ENCODE assay signal across 9 cellular contexts in genomic region chr20:11585752-11586352, GRCh38.
DNase-seq lines count a peak whose midpoint lies in the region; ATAC-seq, FAIRE-seq and TF ChIP-seq lines count a peak whose summit lies in the region.
"Had no signal": no experiment of that assay in that cellular context is flagged by ENCODE, and none has a peak within 500 bp of the region (broad histone marks: within the 10 kb centered on the region; RNA-seq: fewer than 3 reads in every experiment).

No MANE protein-coding gene starts in this region.

- ATAC-seq in WTC11 (peak; percentile 43), lower lobe of right lung (no peak), GM18868 (IDR thresholded peaks at IDR 0.05; ENCODE audit: unreplicated experiment) (no peak)

- no peak overlapping the region for H3K4me3 Mint-ChIP-seq in WTC11
- H3K4me3 Mint-ChIP-seq: activated naive CD8-positive, alpha-beta T cell treated with anti-CD3 and anti-CD28 coated beads, Interleukin-2, amount 10 ng/mL, durations not matched to agents 7 days and 5 days had no signal

- no peak overlapping the region for H3K27ac ChIP-seq in liver (ENCODE audit: low read depth in 1 of 2, low read length in 2 of 2)
- no peak overlapping the region for H3K27ac ChIP-seq in lower lobe of right lung

- no peaks in the 10 kb centered on the region for H3K27me3 ChIP-seq in liver (ENCODE audit: control insufficient read depth in 4 of 4, insufficient read depth in 4 of 4, low read length in 3 of 4)
- no peaks in the 10 kb centered on the region for H3K27me3 ChIP-seq in lower lobe of right lung (ENCODE audit: low read depth)

- H3K36me3 ChIP-seq in liver (ENCODE audit: control insufficient read depth in 4 of 4, insufficient read depth in 3 of 4, low read depth in 1 of 4, low read length in 3 of 4) (no peaks in the 10 kb centered on the region), lower lobe of right lung (no peaks in the 10 kb centered on the region)

- TF ChIP-seq RAD21 in liver (IDR thresholded peaks at IDR 0.05), result peak; percentile 74 to 77

- POLR2A ChIA-PET in WTC11 (lab: Charles Lee), result no interaction called here

- H3K9me3 Mint-ChIP-seq in WTC11, result peaks cover 6% of the 10 kb centered on the region
- H3K9me3 Mint-ChIP-seq: activated naive CD8-positive, alpha-beta T cell treated with anti-CD3 and anti-CD28 coated beads, Interleukin-2, amount 10 ng/mL, durations not matched to agents 7 days and 5 days had no signal

- no peak overlapping the region for H3K9ac ChIP-seq in liver (ENCODE audit: low read depth in 1 of 2, low read length in 2 of 2)

- CTCF ChIA-PET in WTC11 (lab: Charles Lee), result no interaction called here

- DNase-seq in DMS79 treated with DMSO at 0.1 percent for 48 hours (lab: John Stamatoyannopoulos, UW) (peak; percentile 18), NCI-H146 (lab: John Stamatoyannopoulos, UW) (peak; percentile 75), WTC11 (ENCODE audit: low spot score) (no peak), RCC 7860 (ENCODE audit: low spot score) (no peak), lower lobe of right lung (no peak), AG08395 (ENCODE audit: low spot score) (no peak)
- DNase-seq: activated naive CD8-positive, alpha-beta T cell treated with anti-CD3 and anti-CD28 coated beads, Interleukin-2, amount 10 ng/mL, durations not matched to agents 7 days and 5 days had no signal

- no peaks in the 10 kb centered on the region for H3K27me3 Mint-ChIP-seq in WTC11 (ENCODE audit: low read depth)
- H3K27me3 Mint-ChIP-seq: activated naive CD8-positive, alpha-beta T cell treated with anti-CD3 and anti-CD28 coated beads, Interleukin-2, amount 10 ng/mL, durations not matched to agents 7 days and 5 days had no signal

- 16% methylated on average over 3 of the region's 3 CpGs for WGBS in liver

- H3K4me1 Mint-ChIP-seq in WTC11, result 0 out of 2 replicates have a peak, but pooled peaks cover 3% of the 10 kb centered on the region
- H3K4me1 Mint-ChIP-seq: activated naive CD8-positive, alpha-beta T cell treated with anti-CD3 and anti-CD28 coated beads, Interleukin-2, amount 10 ng/mL, durations not matched to agents 7 days and 5 days had no signal

- no peaks in the 10 kb centered on the region for H3K9me3 ChIP-seq in liver (ENCODE audit: control insufficient read depth in 4 of 4, low read length in 3 of 4)
- H3K9me3 ChIP-seq in lower lobe of right lung, result no peaks in the 10 kb centered on the region

- no peak for FAIRE-seq in RCC 7860 (lab: Jason Lieb, UNC)

- H3K36me3 Mint-ChIP-seq in WTC11, result 0 out of 2 replicates have a peak, but pooled peaks cover 3% of the 10 kb centered on the region
- H3K36me3 Mint-ChIP-seq: activated naive CD8-positive, alpha-beta T cell treated with anti-CD3 and anti-CD28 coated beads, Interleukin-2, amount 10 ng/mL, durations not matched to agents 7 days and 5 days had no signal

- TF ChIP-seq CTCF in WTC11 (IDR thresholded peaks at IDR 0.05) (no peak), liver (IDR thresholded peaks at IDR 0.05; ENCODE audit: low read depth, low read length, missing input control) (peak; percentile 48), lower lobe of right lung (IDR thresholded peaks at IDR 0.05) (no peak)

- intact Hi-C loops in lower lobe of right lung (cut with DNase I), result no loop called here

- no peak overlapping the region for H3K4me3 ChIP-seq in liver (ENCODE audit: low read depth in 1 of 3, low read length in 3 of 3)
- no peak overlapping the region for H3K4me3 ChIP-seq in lower lobe of right lung

- H3K4me1 ChIP-seq in liver (ENCODE audit: control insufficient read depth in 4 of 4, insufficient read depth in 4 of 4, low read length in 3 of 4) (no peaks in the 10 kb centered on the region), lower lobe of right lung (no peaks in the 10 kb centered on the region)

- no peak overlapping the region for H3K27ac Mint-ChIP-seq in WTC11
- H3K27ac Mint-ChIP-seq: activated naive CD8-positive, alpha-beta T cell treated with anti-CD3 and anti-CD28 coated beads, Interleukin-2, amount 10 ng/mL, durations not matched to agents 7 days and 5 days had no signal

TF ChIP-seq in WTC11, 78 proteins besides CTCF, POLR2A, EP300 and RAD21:
- no peak for TF ChIP-seq ESRRA (CRISPR knock-in tag; IDR thresholded peaks at IDR 0.05; ENCODE audit: borderline replicate concordance)
- TF ChIP-seq, protein P1, sequence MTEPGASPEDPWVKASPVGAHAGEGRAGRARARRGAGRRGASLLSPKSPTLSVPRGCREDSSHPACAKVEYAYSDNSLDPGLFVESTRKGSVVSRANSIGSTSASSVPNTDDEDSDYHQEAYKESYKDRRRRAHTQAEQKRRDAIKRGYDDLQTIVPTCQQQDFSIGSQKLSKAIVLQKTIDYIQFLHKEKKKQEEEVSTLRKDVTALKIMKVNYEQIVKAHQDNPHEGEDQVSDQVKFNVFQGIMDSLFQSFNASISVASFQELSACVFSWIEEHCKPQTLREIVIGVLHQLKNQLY (CRISPR knock-in tag; IDR thresholded peaks at IDR 0.05), result no peak
- no peak for TF ChIP-seq TP53 (CRISPR knock-in tag; IDR thresholded peaks at IDR 0.05)
- no peak for TF ChIP-seq CDX4 (CRISPR knock-in tag; IDR thresholded peaks at IDR 0.05; ENCODE audit: borderline replicate concordance)
- no peak for TF ChIP-seq JAZF1 (CRISPR knock-in tag; IDR thresholded peaks at IDR 0.05)
- no peak for TF ChIP-seq ZNF396 (CRISPR knock-in tag; IDR thresholded peaks at IDR 0.05; ENCODE audit: borderline replicate concordance)
- TF ChIP-seq, protein P2, sequence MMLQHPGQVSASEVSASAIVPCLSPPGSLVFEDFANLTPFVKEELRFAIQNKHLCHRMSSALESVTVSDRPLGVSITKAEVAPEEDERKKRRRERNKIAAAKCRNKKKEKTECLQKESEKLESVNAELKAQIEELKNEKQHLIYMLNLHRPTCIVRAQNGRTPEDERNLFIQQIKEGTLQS (CRISPR knock-in tag; conservative IDR thresholded peaks at IDR 0.05), result no peak
- no peak for TF ChIP-seq TCF7 (CRISPR knock-in tag; IDR thresholded peaks at IDR 0.05; ENCODE audit: low read depth)
TF ChIP-seq in WTC11: peak in this region for 0.

TF ChIP-seq in liver, 16 proteins besides CTCF, POLR2A, EP300 and RAD21:
- TF ChIP-seq HNF4A (conservative IDR thresholded peaks at IDR 0.05), result peak in 1 of 2 donors; percentile 5
- TF ChIP-seq, protein P3, sequence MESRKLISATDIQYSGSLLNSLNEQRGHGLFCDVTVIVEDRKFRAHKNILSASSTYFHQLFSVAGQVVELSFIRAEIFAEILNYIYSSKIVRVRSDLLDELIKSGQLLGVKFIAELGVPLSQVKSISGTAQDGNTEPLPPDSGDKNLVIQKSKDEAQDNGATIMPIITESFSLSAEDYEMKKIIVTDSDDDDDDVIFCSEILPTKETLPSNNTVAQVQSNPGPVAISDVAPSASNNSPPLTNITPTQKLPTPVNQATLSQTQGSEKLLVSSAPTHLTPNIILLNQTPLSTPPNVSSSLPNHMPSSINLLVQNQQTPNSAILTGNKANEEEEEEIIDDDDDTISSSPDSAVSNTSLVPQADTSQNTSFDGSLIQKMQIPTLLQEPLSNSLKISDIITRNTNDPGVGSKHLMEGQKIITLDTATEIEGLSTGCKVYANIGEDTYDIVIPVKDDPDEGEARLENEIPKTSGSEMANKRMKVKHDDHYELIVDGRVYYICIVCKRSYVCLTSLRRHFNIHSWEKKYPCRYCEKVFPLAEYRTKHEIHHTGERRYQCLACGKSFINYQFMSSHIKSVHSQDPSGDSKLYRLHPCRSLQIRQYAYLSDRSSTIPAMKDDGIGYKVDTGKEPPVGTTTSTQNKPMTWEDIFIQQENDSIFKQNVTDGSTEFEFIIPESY (IDR thresholded peaks at IDR 0.05), result no peak

Comparison
In these comparisons a context has a peak if more than half of its experiments do, and no peak if none do; other contexts are left out.
1. DNase-seq: peak in DMS79 treated with DMSO at 0.1 percent for 48 hours (single experiment) and NCI-H146 (single experiment); none in WTC11 (single experiment), RCC 7860 (single experiment), lower lobe of right lung (single experiment) and AG08395 (single experiment).